33 cellular contexts compared by ENCODE assay signal in genomic region chr4:12924728-12925320, GRCh38.
"Had no signal": no experiment of that assay in that cellular context is flagged by ENCODE, and none has a peak within 500 bp of the region (broad histone marks: within the 10 kb centered on the region; RNA-seq: fewer than 3 reads in every experiment).

No MANE protein-coding gene starts in this region.

- H3K9me3 ChIP-seq: ascending aorta, breast epithelium, colonic mucosa, esophagus squamous epithelium had no signal

- H3K4me1 Mint-ChIP-seq: activated CD4-positive, alpha-beta T cell treated with anti-CD3 and anti-CD28 coated beads for 36 hours; activated CD4-positive, alpha-beta T cell treated with anti-CD3 and anti-CD28 coated beads, Interleukin-2, amount 10 ng/mL, durations not matched to agents 24 days and 14 days; activated CD8-positive, alpha-beta memory T cell treated with anti-CD3 and anti-CD28 coated beads, Interleukin-2, amount 10 ng/mL, durations not matched to agents 7 days and 5 days; activated naive CD8-positive, alpha-beta T cell treated with anti-CD3 and anti-CD28 coated beads, Interleukin-2, amount 10 ng/mL, durations not matched to agents 7 days and 5 days; brain; T-helper 17 cell had no signal

- ATAC-seq: activated CD4-positive, alpha-beta T cell treated with anti-CD3 and anti-CD28 coated beads for 36 hours; activated CD8-positive, alpha-beta memory T cell treated with anti-CD3 and anti-CD28 coated beads, Interleukin-2, amount 10 ng/mL, durations not matched to agents 7 days and 5 days; activated CD8-positive, alpha-beta T cell treated with anti-CD3 and anti-CD28 coated beads, Interleukin-2, amount 10 ng/mL, durations not matched to agents 7 days and 5 days; activated naive CD4-positive, alpha-beta T cell treated with anti-CD3 and anti-CD28 coated beads, Interleukin-2, amount 50 U/mL, for 72 hours; gastroesophageal sphincter; T-helper 17 cell had no signal

- H3K27ac ChIP-seq: ascending aorta, breast epithelium, cardiac muscle cell, colonic mucosa, epithelial cell of prostate, esophagus squamous epithelium, gastroesophageal sphincter had no signal

- H3K4me1 ChIP-seq: breast epithelium, colonic mucosa, esophagus squamous epithelium, gastroesophageal sphincter had no signal

- H3K4me3 Mint-ChIP-seq: activated CD4-positive, alpha-beta memory T cell treated with anti-CD3 and anti-CD28 coated beads for 36 hours; activated CD4-positive, alpha-beta T cell treated with anti-CD3 and anti-CD28 coated beads for 36 hours; activated CD4-positive, alpha-beta T cell treated with anti-CD3 and anti-CD28 coated beads, Interleukin-2, amount 10 ng/mL, durations not matched to agents 24 days and 14 days; activated CD8-positive, alpha-beta memory T cell treated with anti-CD3 and anti-CD28 coated beads, Interleukin-2, amount 10 ng/mL, durations not matched to agents 7 days and 5 days; activated CD8-positive, alpha-beta T cell treated with anti-CD3 and anti-CD28 coated beads, Interleukin-2, amount 10 ng/mL, durations not matched to agents 7 days and 5 days; activated naive CD4-positive, alpha-beta T cell treated with anti-CD3 and anti-CD28 coated beads for 36 hours; activated naive CD8-positive, alpha-beta T cell treated with anti-CD3 and anti-CD28 coated beads, Interleukin-2, amount 10 ng/mL, durations not matched to agents 7 days and 5 days; activated T-helper 1 cell treated with anti-CD3 and anti-CD28 coated beads, Interleukin-12 subunit alpha, Interleukin-12 subunit beta, Interleukin-2, Interleukin-4 antibody, amounts not matched to agents 30 ng/mL and 10 ng/mL and 1 ng/mL, durations not matched to agents 14 hours and 24 hours and 36 hours; brain; T-helper 17 cell; T-helper 2 cell treated with Interferon-gamma antibody and Interleukin-4, amounts not matched to agents 5 μg/mL and 100 μg/mL, for 36 hours had no signal

- H3K27me3 ChIP-seq: ascending aorta, breast epithelium, colonic mucosa, esophagus squamous epithelium, gastroesophageal sphincter had no signal

- H3K27ac Mint-ChIP-seq: activated CD4-positive, alpha-beta memory T cell treated with anti-CD3 and anti-CD28 coated beads for 36 hours; activated CD4-positive, alpha-beta T cell treated with anti-CD3 and anti-CD28 coated beads for 36 hours; activated CD4-positive, alpha-beta T cell treated with anti-CD3 and anti-CD28 coated beads, Interleukin-2, amount 10 ng/mL, durations not matched to agents 24 days and 14 days; activated CD8-positive, alpha-beta memory T cell treated with anti-CD3 and anti-CD28 coated beads, Interleukin-2, amount 10 ng/mL, durations not matched to agents 7 days and 5 days; activated CD8-positive, alpha-beta T cell treated with anti-CD3 and anti-CD28 coated beads, Interleukin-2, amount 10 ng/mL, durations not matched to agents 7 days and 5 days; activated naive CD4-positive, alpha-beta T cell treated with anti-CD3 and anti-CD28 coated beads for 36 hours; activated naive CD4-positive, alpha-beta T cell treated with anti-CD3 and anti-CD28 coated beads, Interleukin-2, amount 50 U/mL, for 72 hours; activated naive CD8-positive, alpha-beta T cell treated with anti-CD3 and anti-CD28 coated beads, Interleukin-2, amount 10 ng/mL, durations not matched to agents 7 days and 5 days; activated T-helper 1 cell treated with anti-CD3 and anti-CD28 coated beads, Interleukin-12 subunit alpha, Interleukin-12 subunit beta, Interleukin-2, Interleukin-4 antibody, amounts not matched to agents 30 ng/mL and 10 ng/mL and 1 ng/mL, durations not matched to agents 14 hours and 24 hours and 36 hours; activated T-helper 2 cell treated with anti-CD3 and anti-CD28 coated beads, Interferon-gamma antibody, Interleukin-2, Interleukin-4, amounts not matched to agents 10 μg/mL and 5 μg/mL and 100 μg/mL, durations not matched to agents 14 hours and 24 hours and 36 hours; brain; T-helper 17 cell; T-helper 2 cell treated with Interferon-gamma antibody and Interleukin-4, amounts not matched to agents 5 μg/mL and 100 μg/mL, for 36 hours had no signal

- H3K9me3 Mint-ChIP-seq: activated CD4-positive, alpha-beta memory T cell treated with anti-CD3 and anti-CD28 coated beads for 36 hours; activated CD4-positive, alpha-beta T cell treated with anti-CD3 and anti-CD28 coated beads, Interleukin-2, amount 10 ng/mL, durations not matched to agents 24 days and 14 days; activated T-helper 1 cell treated with anti-CD3 and anti-CD28 coated beads, Interleukin-12 subunit alpha, Interleukin-12 subunit beta, Interleukin-2, Interleukin-4 antibody, amounts not matched to agents 30 ng/mL and 10 ng/mL and 1 ng/mL, durations not matched to agents 14 hours and 24 hours and 36 hours; activated T-helper 2 cell treated with anti-CD3 and anti-CD28 coated beads, Interferon-gamma antibody, Interleukin-2, Interleukin-4, amounts not matched to agents 10 μg/mL and 5 μg/mL and 100 μg/mL, durations not matched to agents 14 hours and 24 hours and 36 hours; T-helper 2 cell treated with Interferon-gamma antibody and Interleukin-4, amounts not matched to agents 5 μg/mL and 100 μg/mL, for 36 hours had no signal

- H3K36me3 Mint-ChIP-seq: activated CD4-positive, alpha-beta memory T cell treated with anti-CD3 and anti-CD28 coated beads for 36 hours; activated CD8-positive, alpha-beta memory T cell treated with anti-CD3 and anti-CD28 coated beads, Interleukin-2, amount 10 ng/mL, durations not matched to agents 7 days and 5 days; activated naive CD8-positive, alpha-beta T cell treated with anti-CD3 and anti-CD28 coated beads, Interleukin-2, amount 10 ng/mL, durations not matched to agents 7 days and 5 days; brain had no signal

- H3K27me3 Mint-ChIP-seq: activated CD4-positive, alpha-beta memory T cell treated with anti-CD3 and anti-CD28 coated beads for 36 hours; activated CD4-positive, alpha-beta T cell treated with anti-CD3 and anti-CD28 coated beads, Interleukin-2, amount 10 ng/mL, durations not matched to agents 24 days and 14 days; activated CD8-positive, alpha-beta memory T cell treated with anti-CD3 and anti-CD28 coated beads, Interleukin-2, amount 10 ng/mL, durations not matched to agents 7 days and 5 days; activated naive CD8-positive, alpha-beta T cell treated with anti-CD3 and anti-CD28 coated beads, Interleukin-2, amount 10 ng/mL, durations not matched to agents 7 days and 5 days; brain; T-helper 17 cell had no signal

- H3K4me3 ChIP-seq: ascending aorta, breast epithelium, cardiac muscle cell, colonic mucosa, esophagus squamous epithelium, gastroesophageal sphincter had no signal

- DNase-seq: activated CD4-positive, alpha-beta memory T cell treated with anti-CD3 and anti-CD28 coated beads for 36 hours; activated CD4-positive, alpha-beta T cell treated with anti-CD3 and anti-CD28 coated beads for 36 hours; activated CD4-positive, alpha-beta T cell treated with anti-CD3 and anti-CD28 coated beads, Interleukin-2, amount 10 ng/mL, durations not matched to agents 24 days and 14 days; activated CD4-positive, CD25-positive, alpha-beta regulatory T cell; activated CD4-positive, CD25-positive, alpha-beta regulatory T cell treated with anti-CD3 and anti-CD28 coated beads, Interleukin-2, amount 50 U/mL, for 72 hours; activated CD8-positive, alpha-beta memory T cell treated with anti-CD3 and anti-CD28 coated beads, Interleukin-2, amount 10 ng/mL, durations not matched to agents 7 days and 5 days; activated CD8-positive, alpha-beta memory T cell treated with anti-CD3 and anti-CD28 coated beads, Interleukin-2, amount 50 U/mL, for 4 hours; activated CD8-positive, alpha-beta T cell treated with anti-CD3 and anti-CD28 coated beads, Interleukin-2, amount 10 ng/mL, durations not matched to agents 7 days and 5 days; activated effector memory CD4-positive, alpha-beta T cell treated with anti-CD3 and anti-CD28 coated beads, Interleukin-2, amount 50 U/mL, for 16 hours; activated naive CD4-positive, alpha-beta T cell treated with anti-CD3 and anti-CD28 coated beads for 36 hours; activated naive CD8-positive, alpha-beta T cell treated with anti-CD3 and anti-CD28 coated beads, Interleukin-2, amount 10 ng/mL, durations not matched to agents 7 days and 5 days; activated T-cell treated with anti-CD3 and anti-CD28 coated beads, Interleukin-2, amount 50 U/mL, for 1 hour; activated T-cell treated with anti-CD3 and anti-CD28 coated beads, Interleukin-2, amount 50 U/mL, for 48 hours; central memory CD4-positive, alpha-beta T cell; cerebellar nuclear complex; colonic mucosa; effector CD8-positive, alpha-beta T cell; esophagus squamous epithelium; foreskin melanocyte; T-helper 1 cell; T-helper 17 cell had no signal

- H3K36me3 ChIP-seq: ascending aorta, breast epithelium, cardiac muscle cell, colonic mucosa, esophagus squamous epithelium, gastroesophageal sphincter had no signal

- FAIRE-seq: endometrium, endothelial cell of umbilical vein had no signal
